In the genomic region with DNA sequence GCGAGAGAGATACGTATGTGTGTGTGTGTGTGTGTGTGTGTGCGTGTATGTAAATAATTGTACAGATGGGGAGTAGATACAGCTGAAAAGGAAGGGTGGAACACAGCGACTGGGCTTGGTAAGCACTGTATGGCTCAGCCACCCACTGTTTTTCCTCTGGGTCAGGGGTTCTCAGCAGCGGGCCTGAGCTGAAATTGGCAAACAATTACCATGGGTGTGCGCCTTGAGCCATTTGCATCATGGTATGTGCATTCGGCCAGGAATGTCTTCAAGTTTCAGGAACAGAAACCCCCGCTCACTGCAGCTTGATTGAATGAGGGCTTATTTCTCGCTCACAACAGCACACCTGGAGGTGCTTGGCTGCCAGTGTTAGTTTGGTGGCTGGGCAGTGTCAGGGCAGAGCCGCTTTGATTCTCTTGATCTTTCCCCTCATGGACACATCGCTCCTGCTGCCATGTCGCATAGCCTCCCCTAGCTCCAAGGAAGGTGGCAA, we compare ENCODE assay signal across 11 cellular contexts.
DNase-seq lines count a peak whose midpoint lies in the region; ATAC-seq and TF ChIP-seq lines count a peak whose summit lies in the region.
"Had no signal": no experiment of that assay in that cellular context is flagged by ENCODE, and none has a peak within 500 bp of the region (broad histone marks: within the 10 kb centered on the region; RNA-seq: fewer than 3 reads in every experiment).

No MANE protein-coding gene starts in this region.

- peak overlapping the region; percentile 6; the same call in 1 of the 2 replicates for H3K4me3 ChIP-seq in GM12864 (ENCODE audit: low read depth, low read length)
- H3K4me3 ChIP-seq: cardiac muscle cell, SJCRH30 had no signal

- ATAC-seq in GM21423 (IDR thresholded peaks at IDR 0.05; ENCODE audit: unreplicated experiment) (peak; percentile 74), HG03521 (IDR thresholded peaks at IDR 0.05; ENCODE audit: unreplicated experiment) (peak; percentile 60), esophagus mucosa (peak; percentile 40)

- TF ChIP-seq CTCF in GM12864 (IDR thresholded peaks at IDR 0.05; ENCODE audit: low read depth, low read length, missing control alignments): peak; percentile 56

- DNase-seq in GM12864 (ENCODE audit: low read depth) (peak; percentile 92), cerebellar nuclear complex (lab: John Stamatoyannopoulos, UW) (no peak), NCI-H345 (lab: John Stamatoyannopoulos, UW) (no peak), NCI-H1048 (lab: John Stamatoyannopoulos, UW) (no peak)
- DNase-seq in activated CD4-positive, alpha-beta T cell treated with anti-CD3 and anti-CD28 coated beads for 1 hour: no peak
- DNase-seq: DMS153, SJCRH30 had no signal
